ENCODE assay signal across 9 cellular contexts in the genomic region with DNA sequence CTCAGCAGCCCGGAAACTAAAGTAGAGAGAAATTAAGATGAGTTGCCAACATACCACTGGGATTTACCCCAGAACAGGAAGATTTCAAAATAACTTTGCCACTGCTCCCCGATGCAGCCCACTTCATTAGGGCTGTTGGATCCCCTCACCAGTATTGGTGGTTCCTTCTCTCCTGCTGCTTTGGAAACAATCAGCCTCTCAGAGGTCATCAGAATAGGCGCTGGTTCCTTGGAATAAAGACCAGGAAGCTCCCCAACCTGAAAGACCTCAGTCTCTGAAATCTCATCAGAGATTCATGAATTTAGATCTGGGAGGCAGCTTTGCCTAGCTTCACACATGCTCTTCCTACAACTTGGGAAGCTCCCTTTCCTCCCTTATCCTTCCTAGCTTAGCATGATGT.
"Had no signal": no experiment of that assay in that cellular context is flagged by ENCODE, and none has a peak within 500 bp of the region (broad histone marks: within the 10 kb centered on the region; RNA-seq: fewer than 3 reads in every experiment).

No MANE protein-coding gene starts in this region.

- H3K36me3 ChIP-seq: HAP-1 had no signal

- H3K9me3 Mint-ChIP-seq: HFFc6 had no signal

- H2AFZ ChIP-seq: GM23248 had no signal

- DNase-seq: GM23248, H7, HFFc6, IMR-90, KG1 had no signal

- FAIRE-seq: HTR-8/SVneo, K562 had no signal

- H3K9ac ChIP-seq: GM23248 had no signal

- ATAC-seq: HCT116 had no signal

- H3K4me3 ChIP-seq: GM23248, HAP-1, K562 had no signal

- H3K27ac ChIP-seq: GM23248 had no signal

- H3K27ac Mint-ChIP-seq: HFFc6 had no signal

- H3K4me3 Mint-ChIP-seq: HFFc6 had no signal
